In the genomic region with DNA sequence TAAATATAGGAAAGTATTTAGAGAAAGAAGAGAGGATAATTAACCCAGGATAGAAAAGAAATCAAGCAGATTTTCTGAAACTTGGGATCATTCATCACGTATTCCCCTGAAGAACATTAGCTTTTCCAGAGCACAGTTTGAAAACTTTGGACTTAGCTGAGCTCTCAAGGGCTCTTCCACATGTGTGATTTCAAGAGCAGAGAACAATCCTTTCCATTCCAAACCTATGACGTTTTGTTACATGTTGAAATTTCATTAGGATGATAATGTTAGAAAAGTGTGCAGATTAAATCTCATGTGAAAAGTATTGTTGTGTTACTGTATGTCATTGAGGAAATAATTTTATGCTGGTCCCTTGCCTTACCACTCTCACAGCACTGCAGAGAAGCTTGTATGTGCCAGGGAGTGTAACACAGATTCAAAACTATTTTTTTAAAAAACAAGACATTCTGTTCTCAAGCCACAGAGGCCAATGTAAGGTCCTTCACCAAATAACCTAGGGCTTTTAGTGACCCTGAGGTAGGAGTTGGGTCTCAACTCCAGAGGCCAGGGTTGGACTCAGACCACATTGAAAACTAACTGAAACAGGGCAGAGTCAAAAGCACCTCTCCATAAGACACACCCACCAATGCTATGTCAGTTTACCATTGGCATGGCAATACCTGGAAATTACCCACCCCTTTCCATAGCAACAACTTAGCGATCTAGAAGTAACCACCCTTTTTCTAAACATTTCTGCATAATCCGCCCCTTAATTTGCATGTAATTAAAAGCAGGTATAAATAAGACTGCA, we compare ENCODE assay signal across 29 cellular contexts.
DNase-seq lines count a peak whose midpoint lies in the region; ATAC-seq and TF ChIP-seq lines count a peak whose summit lies in the region.
"Had no signal": no experiment of that assay in that cellular context is flagged by ENCODE, and none has a peak within 500 bp of the region (broad histone marks: within the 10 kb centered on the region; RNA-seq: fewer than 3 reads in every experiment).

No MANE protein-coding gene starts in this region.

- ATAC-seq in Right ventricle myocardium superior (ENCODE audit: poor library complexity) (peak; percentile 90), psoas muscle (peak in 2 of 4 donors; percentile 35 to 40), GM18868 (IDR thresholded peaks at IDR 0.05; ENCODE audit: unreplicated experiment) (no peak)
- ATAC-seq: activated T-cell treated with anti-CD3 and anti-CD28 coated beads, Interleukin-2, amount 50 U/mL, for 4 hours; WTC11 had no signal

- DNase-seq in Right ventricle myocardium superior (no peak), cardiac septum (ENCODE audit: low spot score) (no peak), fibroblast of villous mesenchyme (ENCODE audit: low read depth) (peak; percentile 25), psoas muscle (no peak), ureter (ENCODE audit: low spot score) (no peak), NCI-H2171 treated with DMSO at 0.1 percent for 48 hours (lab: John Stamatoyannopoulos, UW) (no peak), NCI-H524 (lab: John Stamatoyannopoulos, UW) (no peak)
- DNase-seq: activated CD4-positive, alpha-beta T cell treated with anti-CD3 and anti-CD28 coated beads, Interleukin-2, amount 50 U/mL, for 1 hour; activated gamma-delta T cell; activated naive CD8-positive, alpha-beta T cell treated with anti-CD3 and anti-CD28 coated beads for 36 hours; activated T-cell treated with anti-CD3 and anti-CD28 coated beads, Interleukin-2, amount 50 U/mL, for 4 hours; caudate nucleus; cortex of kidney; DMS79; effector memory CD4-positive, alpha-beta T cell; hypothalamus; immature natural killer cell; MV-4-11; NCI-H1436 treated with DMSO at 0.1 percent for 48 hours; NCI-H2107; NCI-H446; RPMI8226; stimulated activated CD4-positive, alpha-beta T cell treated with anti-CD3 and anti-CD28 coated beads, Interleukin-4, amount 100 ng/mL, for 1 hour; stomach; T-helper 1 cell; tibial artery had no signal

- H3K9me3 ChIP-seq in psoas muscle = no peaks in the 10 kb centered on the region
- H3K9me3 ChIP-seq: HAP-1, stomach, tibial artery had no signal

- no peaks in the 10 kb centered on the region for H3K27me3 ChIP-seq in psoas muscle (ENCODE audit: insufficient read depth in 3 of 3, low read length in 2 of 3)
- H3K27me3 ChIP-seq: stomach, tibial artery had no signal

- no peak overlapping the region for H3K4me3 ChIP-seq in fibroblast of villous mesenchyme (ENCODE audit: low read depth, low read length)
- H3K4me3 ChIP-seq in psoas muscle = no peak overlapping the region
- H3K4me3 ChIP-seq: HAP-1, stomach, tibial artery had no signal

- peak overlapping the region; percentile 39 for H3K27ac ChIP-seq in psoas muscle
- H3K27ac ChIP-seq: stomach, tibial artery had no signal

- intact Hi-C loops in Right ventricle myocardium superior (cut with DNase I) = no loop called here
- intact Hi-C loops in cardiac septum (cut with DNase I) = no loop called here
- intact Hi-C loops in psoas muscle (cut with DNase I) = no loop called here

- 51 to 61% (median 58%) methylated on average over 4 of the region's 4 CpGs for WGBS in psoas muscle, 3 donors

- no peak for TF ChIP-seq CTCF in fibroblast of villous mesenchyme (IDR thresholded peaks at IDR 0.05; ENCODE audit: insufficient read depth, low read depth, low read length)
- no peak for TF ChIP-seq CTCF in psoas muscle (IDR thresholded peaks at IDR 0.05)

- no peaks in the 10 kb centered on the region for H3K4me1 ChIP-seq in psoas muscle
- H3K4me1 ChIP-seq: HAP-1, stomach, tibial artery had no signal

- no peaks in the 10 kb centered on the region for H3K36me3 ChIP-seq in psoas muscle (ENCODE audit: insufficient read depth in 1 of 2, low read depth in 1 of 2)
- H3K36me3 ChIP-seq: HAP-1, stomach, tibial artery had no signal
